Comparison of ENCODE assay signal across 1 cellular context in genomic region chr2:101781326-101781725, GRCh38.
TF ChIP-seq lines count a peak whose summit lies in the region.

No MANE protein-coding gene starts in this region.

TF ChIP-seq in GM23338, 12 proteins besides CTCF, POLR2A, EP300 and RAD21 (continued from another document):
- no peak for TF ChIP-seq ETS1 (IDR thresholded peaks at IDR 0.05)
